Comparison of ENCODE assay signal across 8 cellular contexts in genomic region chr5:149271717-149272558, GRCh38. TPM values are rescaled to one million over a fixed set of nuclear protein-coding genes. Genes with fewer than 3 reads are reported as not detected.
DNase-seq lines count a peak whose midpoint lies in the region; ATAC-seq and TF ChIP-seq lines count a peak whose summit lies in the region.

Gene AFAP1L1 (plus strand): TSS chr5:149271859. CDS start chr5:149271969, 110 bp downstream.

- H3K4me3 ChIP-seq in ACC112 (ENCODE audit: low read depth, low read length) = peak within 1 kb of the TSS; percentile 74
- peak within 1 kb of the TSS; percentile 56 for H3K4me3 ChIP-seq in SJCRH30
- H3K4me3 ChIP-seq in retinal pigment epithelial cell (ENCODE audit: low read length) = peak within 1 kb of the TSS; percentile 64

- no peak for ATAC-seq in HG03280 (IDR thresholded peaks at IDR 0.05; ENCODE audit: unreplicated experiment)

- H3K27me3 ChIP-seq in ACC112 (ENCODE audit: insufficient read depth, low read length) (no peaks in the 10 kb centered on the region), SJCRH30 (peaks cover 7% of the 10 kb centered on the region; the same call in 1 of the 2 replicates)

- no peaks in the 10 kb centered on the region; the same call in 1 of the 2 replicates for H3K9me3 ChIP-seq in SJCRH30 (replicated peaks)

- DNase-seq in GM13976 (ENCODE audit: low spot score) (peak; percentile 46), SJCRH30 (peak; percentile 35 to 50), cerebellum (ENCODE audit: low spot score) (peak; percentile 49), iPS-NIHi7 (ENCODE audit: extremely low spot score) (peak; percentile 76), retinal pigment epithelial cell (ENCODE audit: low read depth) (no peak), SK-N-DZ (ENCODE audit: low spot score) (no peak)

- no peak within 1 kb of the TSS for H3K27ac ChIP-seq in ACC112 (ENCODE audit: low read depth, low read length)
- no peak within 1 kb of the TSS for H3K27ac ChIP-seq in SJCRH30

- H3K36me3 ChIP-seq in ACC112 (ENCODE audit: insufficient read depth, low read length) (no peaks in the 10 kb centered on the region), SJCRH30 (no peaks in the 10 kb centered on the region)

- in situ Hi-C loops in GM13976 (cut with MboI; ENCODE audit: low sequenced_read_pairs, unreplicated experiment) = loop anchor here (25.0 kb wide), 1 partner anchor 535 kb away; no protein-coding TSS in a partner anchor

- no peak for TF ChIP-seq CTCF in GM13976 (IDR thresholded peaks at IDR 0.05; ENCODE audit: borderline replicate concordance, control extremely low read depth, extremely low read depth, insufficient read depth, missing control alignments)
- TF ChIP-seq CTCF in retinal pigment epithelial cell (conservative IDR thresholded peaks at IDR 0.05; ENCODE audit: low read depth, low read length) = no peak

- H2AFZ ChIP-seq in ACC112 (ENCODE audit: low read length, unreplicated experiment) = peak within 1 kb of the TSS; percentile 62

- H3K79me2 ChIP-seq in ACC112 (ENCODE audit: control insufficient read depth, insufficient read depth, low read length, unreplicated experiment) = no peaks in the 10 kb centered on the region

- H3K4me1 ChIP-seq in ACC112 (ENCODE audit: control insufficient read depth, insufficient read depth, low read length, unreplicated experiment) (peaks cover 11% of the 10 kb centered on the region), SJCRH30 (no peaks in the 10 kb centered on the region)

RNA-seq across cellular contexts. Expression of gene AFAP1L1, which starts in this region (rescaled TPM):
- 0.45 and 0.56 TPM in 2 replicates for total RNA-seq in SJCRH30 (2014; rRNA removed; shearing (Covaris generic))
- total RNA-seq in cerebellum = 6.1 TPM
- polyA plus RNA-seq in SK-N-DZ (2014; cell fraction: cytosol; rRNA removed) = 0.83 and 1.4 TPM in 2 replicates
- 0.29 and 0.47 TPM in 2 replicates for polyA plus RNA-seq in SK-N-DZ (2014; cell fraction: nucleus; rRNA removed)

Comparison
In these comparisons a context has a peak if more than half of its experiments do, and no peak if none do; other contexts are left out.
1. Peak in DNase-seq and H3K4me3 ChIP-seq in SJCRH30; RNA of the gene not detected or under 1 TPM.
2. DNase-seq: peak in GM13976 (single experiment), cerebellum (single experiment) and iPS-NIHi7 (single experiment); none in retinal pigment epithelial cell (single experiment) and SK-N-DZ (single experiment).
3. Peak in every context shown above with its lines, with median percentiles within 50 percentile points of each other: H3K4me3 ChIP-seq.